ENCODE assay signal across 8 cellular contexts in the genomic region with DNA sequence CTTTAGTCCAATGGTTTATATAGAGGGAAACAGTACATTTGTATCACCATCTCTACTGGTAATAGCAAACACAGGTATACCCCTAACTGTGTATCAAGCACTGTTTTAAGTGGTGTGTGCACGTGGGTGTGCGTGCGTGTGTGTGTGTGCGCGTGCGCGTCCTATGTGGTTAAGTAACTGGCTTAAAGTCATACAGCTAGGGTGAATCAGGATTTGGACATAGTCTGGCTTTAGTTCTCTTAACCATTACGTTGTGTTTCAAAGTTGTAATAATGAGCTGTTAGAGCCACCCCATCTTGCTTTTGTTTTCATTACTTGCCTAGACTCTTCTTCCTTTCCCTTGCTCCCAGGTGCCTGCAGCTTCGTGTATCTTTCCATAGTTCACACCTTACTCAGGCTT. TPM values are rescaled to one million over a fixed set of nuclear protein-coding genes. Genes with fewer than 3 reads are reported as not detected.
DNase-seq lines count a peak whose midpoint lies in the region; ATAC-seq, FAIRE-seq and TF ChIP-seq lines count a peak whose summit lies in the region.

No MANE protein-coding gene starts in this region.

- H3K36me3 ChIP-seq in keratinocyte (ENCODE audit: control insufficient read depth in 2 of 2, extremely low read depth in 1 of 2, insufficient read depth in 2 of 2, low read length in 2 of 2) = no peaks in the 10 kb centered on the region
- H3K36me3 ChIP-seq in spleen = no peaks in the 10 kb centered on the region

- TF ChIP-seq CTCF in LNCaP clone FGC (IDR thresholded peaks at IDR 0.05; ENCODE audit: control insufficient read depth, extremely low read depth, insufficient read depth) (no peak), keratinocyte (optimal IDR thresholded peaks at IDR 0.05 in 1 of 3, IDR thresholded peaks at IDR 0.05 in 1 of 3, conservative IDR thresholded peaks at IDR 0.05 in 1 of 3; ENCODE audit: extremely low read depth in 1 of 3, insufficient read depth in 2 of 3, low read length in 3 of 3) (no peak), spleen (IDR thresholded peaks at IDR 0.05 in 8 of 11, conservative IDR thresholded peaks at IDR 0.05 in 3 of 11) (no peak)

- peak overlapping the region; percentile 97 for H3K27ac ChIP-seq in keratinocyte (ENCODE audit: control insufficient read depth, insufficient read depth, low read length)
- peak overlapping the region in 1 of 8 donors; percentile 20 for H3K27ac ChIP-seq in spleen

- H3K4me3 ChIP-seq in LNCaP clone FGC (ENCODE audit: low read depth, low read length) = peak overlapping the region; percentile 98
- H3K4me3 ChIP-seq in keratinocyte (ENCODE audit: control insufficient read depth in 2 of 3, extremely low read depth in 1 of 3, insufficient read depth in 2 of 3, low read depth in 1 of 3, low read length in 3 of 3) = peak overlapping the region; percentile 2 to 96 (median 63)
- peak overlapping the region in 2 of 8 donors; percentile 77 to 95 for H3K4me3 ChIP-seq in spleen

- H3K4me3 Mint-ChIP-seq in activated T-helper 1 cell treated with anti-CD3 and anti-CD28 coated beads, Interleukin-12 subunit alpha, Interleukin-12 subunit beta, Interleukin-2, Interleukin-4 antibody, amounts not matched to agents 30 ng/mL and 10 ng/mL and 1 ng/mL, durations not matched to agents 14 hours and 24 hours and 36 hours = peak overlapping the region; percentile 98

- H3K27ac Mint-ChIP-seq in activated T-helper 1 cell treated with anti-CD3 and anti-CD28 coated beads, Interleukin-12 subunit alpha, Interleukin-12 subunit beta, Interleukin-2, Interleukin-4 antibody, amounts not matched to agents 30 ng/mL and 10 ng/mL and 1 ng/mL, durations not matched to agents 14 hours and 24 hours and 36 hours = peak overlapping the region; percentile 64

- peak; percentile 64 for DNase-seq in CD1c-positive myeloid dendritic cell (ENCODE audit: extremely low spot score)
- no peak for DNase-seq in LNCaP clone FGC (ENCODE audit: low read depth)
- DNase-seq in activated T-helper 1 cell treated with anti-CD3 and anti-CD28 coated beads, Interleukin-12 subunit alpha, Interleukin-12 subunit beta, Interleukin-2, Interleukin-4 antibody, amounts not matched to agents 30 ng/mL and 10 ng/mL and 1 ng/mL, durations not matched to agents 14 hours and 24 hours and 36 hours (ENCODE audit: low spot score) = no peak
- DNase-seq in keratinocyte (ENCODE audit: low read depth, low spot score) = no peak
- DNase-seq in spleen = no peak
- no peak for DNase-seq in NCI-H1105 treated with DMSO at 0.1 percent for 48 hours (lab: John Stamatoyannopoulos, UW)
- no peak for DNase-seq in hippocampal formation (lab: John Stamatoyannopoulos, UW)

- dilution Hi-C loops in keratinocyte (cut with MboI; ENCODE audit: extremely low pct_ligation_motif_present, low sequenced_read_pairs) = no loop called here

- intact Hi-C loops in activated T-helper 1 cell treated with anti-CD3 and anti-CD28 coated beads, Interleukin-12 subunit alpha, Interleukin-12 subunit beta, Interleukin-2, Interleukin-4 antibody, amounts not matched to agents 30 ng/mL and 10 ng/mL and 1 ng/mL, durations not matched to agents 14 hours and 24 hours and 36 hours (cut with micrococcal nuclease) = loop anchor here (5.0 to 10.0 kb wide), 3 partner anchors 155 to 538 kb away; a partner anchor contains a TSS
- intact Hi-C loops in spleen (cut with DNase I; ENCODE audit: low total_unique reads) = loop anchor here (10.0 kb wide), 1 partner anchor 58 kb away; no protein-coding TSS in a partner anchor

- H3K4me1 Mint-ChIP-seq in activated T-helper 1 cell treated with anti-CD3 and anti-CD28 coated beads, Interleukin-12 subunit alpha, Interleukin-12 subunit beta, Interleukin-2, Interleukin-4 antibody, amounts not matched to agents 30 ng/mL and 10 ng/mL and 1 ng/mL, durations not matched to agents 14 hours and 24 hours and 36 hours (ENCODE audit: low read depth) = peaks cover 32% of the 10 kb centered on the region

- H3K9me3 ChIP-seq in keratinocyte (ENCODE audit: control insufficient read depth, low read depth, low read length) (no peaks in the 10 kb centered on the region), spleen (no peaks in the 10 kb centered on the region)

- WGBS in spleen, 5 donors = 68 to 76% (median 76%) methylated on average over 9 of the region's 9 CpGs

- H3K4me2 ChIP-seq in keratinocyte (ENCODE audit: control insufficient read depth, extremely low read depth, insufficient read depth, low read depth, low read length) = peak overlapping the region; percentile 73

- H2AFZ ChIP-seq in keratinocyte (ENCODE audit: control insufficient read depth, low read length) = peak overlapping the region; percentile 70

- H3K27me3 Mint-ChIP-seq in activated T-helper 1 cell treated with anti-CD3 and anti-CD28 coated beads, Interleukin-12 subunit alpha, Interleukin-12 subunit beta, Interleukin-2, Interleukin-4 antibody, amounts not matched to agents 30 ng/mL and 10 ng/mL and 1 ng/mL, durations not matched to agents 14 hours and 24 hours and 36 hours (ENCODE audit: insufficient read depth) = peaks cover 8% of the 10 kb centered on the region

- H3K9ac ChIP-seq in keratinocyte (ENCODE audit: control insufficient read depth, extremely low read depth, insufficient read depth, low read length) = peak overlapping the region; percentile 97

- H3K27me3 ChIP-seq in keratinocyte (ENCODE audit: control insufficient read depth, extremely low read depth, insufficient read depth, low read length) (no peaks in the 10 kb centered on the region), spleen (replicated peaks in 1 of 7) (no peaks in the 10 kb centered on the region)

- TF ChIP-seq POLR2A in spleen (IDR thresholded peaks at IDR 0.05) = no peak

- peaks cover 21% of the 10 kb centered on the region for H3K4me1 ChIP-seq in keratinocyte (ENCODE audit: control insufficient read depth, extremely low read depth, insufficient read depth, low read length)
- H3K4me1 ChIP-seq in spleen = peaks cover 17 to 89% (median 75%) of the 10 kb centered on the region in 6 donors

- H3K9me1 ChIP-seq in keratinocyte (ENCODE audit: control insufficient read depth, extremely low read depth, insufficient read depth, low read length) = no peaks in the 10 kb centered on the region

- peak; percentile 57 for FAIRE-seq in keratinocyte (lab: Jason Lieb, UNC)

- no peaks in the 10 kb centered on the region for H3K9me3 Mint-ChIP-seq in activated T-helper 1 cell treated with anti-CD3 and anti-CD28 coated beads, Interleukin-12 subunit alpha, Interleukin-12 subunit beta, Interleukin-2, Interleukin-4 antibody, amounts not matched to agents 30 ng/mL and 10 ng/mL and 1 ng/mL, durations not matched to agents 14 hours and 24 hours and 36 hours

- H3K79me2 ChIP-seq in keratinocyte (ENCODE audit: control insufficient read depth, insufficient read depth, low read length) = peaks cover 95% of the 10 kb centered on the region

- H3K36me3 Mint-ChIP-seq in activated T-helper 1 cell treated with anti-CD3 and anti-CD28 coated beads, Interleukin-12 subunit alpha, Interleukin-12 subunit beta, Interleukin-2, Interleukin-4 antibody, amounts not matched to agents 30 ng/mL and 10 ng/mL and 1 ng/mL, durations not matched to agents 14 hours and 24 hours and 36 hours (ENCODE audit: low read depth) = peaks cover 2% of the 10 kb centered on the region

- H4K20me1 ChIP-seq in keratinocyte (ENCODE audit: control insufficient read depth, extremely low read depth, insufficient read depth, low read length) = no peaks in the 10 kb centered on the region

- no peak for ATAC-seq in HG03039 (IDR thresholded peaks at IDR 0.05; ENCODE audit: unreplicated experiment)

RNA-seq across cellular contexts. Expression of a gene that starts 2.1 kb away (rescaled TPM):
- 78.8 and 78.9 TPM in 2 replicates for total RNA-seq in activated T-helper 1 cell treated with anti-CD3 and anti-CD28 coated beads, Interleukin-12 subunit alpha, Interleukin-12 subunit beta, Interleukin-2, Interleukin-4 antibody, amounts not matched to agents 30 ng/mL and 10 ng/mL and 1 ng/mL, durations not matched to agents 14 hours and 24 hours and 36 hours
- 109 to 124 TPM (median 110 TPM) in 3 replicates for polyA plus RNA-seq in keratinocyte
- 64.9 TPM for polyA plus RNA-seq in keratinocyte (2011; ENCODE audit: low read depth)
- 74.6 and 106 TPM in 2 replicates for polyA plus RNA-seq in keratinocyte (2011; cell fraction: cytosol; rRNA removed)
- 115 and 147 TPM in 2 replicates for polyA plus RNA-seq in keratinocyte (2011; cell fraction: nucleus; rRNA removed)
- 71.1 and 118 TPM in 2 replicates for polyA plus RNA-seq in keratinocyte (2012; ENCODE audit: low replicate concordance)
- 53.6 to 190 TPM (median 129 TPM) in 3 replicates for polyA minus RNA-seq in keratinocyte
- polyA minus RNA-seq in keratinocyte (2011; cell fraction: cytosol; rRNA and poly(A)+ RNA removed) = 54.1 TPM
- polyA minus RNA-seq in keratinocyte (2011; cell fraction: nucleus; rRNA and poly(A)+ RNA removed) = 48.5 and 79.0 TPM in 2 replicates
- total RNA-seq in spleen = 100 to 1,000 TPM; 106 to 165 (median 130) TPM
- polyA plus RNA-seq in spleen = 10 to 100 TPM; 54.0 to 75.1 (median 55.7) TPM

RNA-seq across cellular contexts. Expression of a gene that starts 2.4 kb away (rescaled TPM):
- total RNA-seq in activated T-helper 1 cell treated with anti-CD3 and anti-CD28 coated beads, Interleukin-12 subunit alpha, Interleukin-12 subunit beta, Interleukin-2, Interleukin-4 antibody, amounts not matched to agents 30 ng/mL and 10 ng/mL and 1 ng/mL, durations not matched to agents 14 hours and 24 hours and 36 hours = 96.8 and 99.9 TPM in 2 replicates
- polyA plus RNA-seq in keratinocyte (150 to 156 TPM (median 151 TPM) in 3 replicates), spleen (10 to 100 TPM; 49.6 to 58.3 (median 58.3) TPM)
- polyA plus RNA-seq in keratinocyte (2011; ENCODE audit: low read depth) = 272 TPM
- polyA plus RNA-seq in keratinocyte (2011; cell fraction: cytosol; rRNA removed) = 129 and 140 TPM in 2 replicates
- 166 and 183 TPM in 2 replicates for polyA plus RNA-seq in keratinocyte (2011; cell fraction: nucleus; rRNA removed)
- polyA plus RNA-seq in keratinocyte (2012; ENCODE audit: low replicate concordance) = 142 and 155 TPM in 2 replicates
- 144 to 184 TPM (median 175 TPM) in 3 replicates for polyA minus RNA-seq in keratinocyte
- polyA minus RNA-seq in keratinocyte (2011; cell fraction: cytosol; rRNA and poly(A)+ RNA removed) = 107 TPM
- 84.4 and 157 TPM in 2 replicates for polyA minus RNA-seq in keratinocyte (2011; cell fraction: nucleus; rRNA and poly(A)+ RNA removed)
- 100 to 1,000 TPM; 114 to 134 (median 115) TPM for total RNA-seq in spleen
